In genomic region chr21:5111197-5111596, GRCh38 we compare ENCODE assay signal across 7 cellular contexts.
A peak's percentile ranks its signal among the peaks of the same experiment; 100 is the strongest.
DNase-seq lines count a peak whose midpoint lies in the region; ATAC-seq and TF ChIP-seq lines count a peak whose summit lies in the region.
"Not testable (repeated sequence)": the region's sequence is repeated elsewhere in the genome, so short reads cannot be mapped to it uniquely, and the experiment has no call there.

No MANE protein-coding gene starts in this region.

- H3K27me3 Mint-ChIP-seq in activated CD4-positive, alpha-beta T cell treated with anti-CD3 and anti-CD28 coated beads, Interleukin-2, amount 10 ng/mL, durations not matched to agents 24 days and 14 days; chondrocyte (ENCODE audit: low read depth): not testable (repeated sequence)

- not testable (repeated sequence) for TF ChIP-seq CTCF in chondrocyte (IDR thresholded peaks at IDR 0.05); left lung (IDR thresholded peaks at IDR 0.05); gastrocnemius medialis (IDR thresholded peaks at IDR 0.05 in 4 of 5, conservative IDR thresholded peaks at IDR 0.05 in 1 of 5)

- H3K4me3 Mint-ChIP-seq in activated CD4-positive, alpha-beta T cell treated with anti-CD3 and anti-CD28 coated beads, Interleukin-2, amount 10 ng/mL, durations not matched to agents 24 days and 14 days; chondrocyte (ENCODE audit: unreplicated experiment): not testable (repeated sequence)

- H3K4me1 Mint-ChIP-seq in activated CD4-positive, alpha-beta T cell treated with anti-CD3 and anti-CD28 coated beads, Interleukin-2, amount 10 ng/mL, durations not matched to agents 24 days and 14 days; chondrocyte (ENCODE audit: low read depth): not testable (repeated sequence)

- intact Hi-C loops in activated CD4-positive, alpha-beta T cell treated with anti-CD3 and anti-CD28 coated beads, Interleukin-2, amount 10 ng/mL, durations not matched to agents 24 days and 14 days (cut with micrococcal nuclease); cardiac septum (cut with DNase I); left lung (cut with DNase I); posterior vena cava (cut with DNase I); gastrocnemius medialis (cut with DNase I; ENCODE audit: low total_unique reads); aorta (cut with DNase I): not testable (repeated sequence)

- not testable (repeated sequence) for H3K4me1 ChIP-seq in left lung; gastrocnemius medialis; aorta (ENCODE audit: control insufficient read depth in 1 of 2, insufficient read depth in 2 of 2, low read length in 2 of 2)

- WGBS in aorta, 2 donors: 94 to 96% methylated on average over 5 to 7 of the region's 10 CpGs

- not testable (repeated sequence) for H3K27me3 ChIP-seq in left lung; gastrocnemius medialis; aorta (ENCODE audit: control insufficient read depth in 1 of 2, insufficient read depth in 2 of 2, low read length in 1 of 2)

- in situ Hi-C loops in gastrocnemius medialis (cut with MboI; ENCODE audit: low sequenced_read_pairs in 4 of 4): not testable (repeated sequence)

- not testable (repeated sequence) for H3K36me3 Mint-ChIP-seq in activated CD4-positive, alpha-beta T cell treated with anti-CD3 and anti-CD28 coated beads, Interleukin-2, amount 10 ng/mL, durations not matched to agents 24 days and 14 days (ENCODE audit: low read depth); chondrocyte (ENCODE audit: low read depth)

- H3K27ac Mint-ChIP-seq in activated CD4-positive, alpha-beta T cell treated with anti-CD3 and anti-CD28 coated beads, Interleukin-2, amount 10 ng/mL, durations not matched to agents 24 days and 14 days; chondrocyte (ENCODE audit: unreplicated experiment): not testable (repeated sequence)

- not testable (repeated sequence) for H3K36me3 ChIP-seq in left lung; gastrocnemius medialis; aorta (ENCODE audit: control insufficient read depth in 1 of 2, insufficient read depth in 2 of 2, low read length in 1 of 2)

- not testable (repeated sequence) for ATAC-seq in left lung; aorta (ENCODE audit: low FRiP score)
- peak; percentile 60 to 66 for ATAC-seq in gastrocnemius medialis

- H3K9me3 Mint-ChIP-seq in activated CD4-positive, alpha-beta T cell treated with anti-CD3 and anti-CD28 coated beads, Interleukin-2, amount 10 ng/mL, durations not matched to agents 24 days and 14 days; chondrocyte (ENCODE audit: low read depth): not testable (repeated sequence)

- not testable (repeated sequence) for H3K27ac ChIP-seq in left lung; aorta (ENCODE audit: low read depth in 1 of 2, low read length in 2 of 2)
- peak overlapping the region in 3 of 4 donors; percentile 48 to 74 (median 54) for H3K27ac ChIP-seq in gastrocnemius medialis

- H3K9me3 ChIP-seq in left lung; gastrocnemius medialis; aorta (ENCODE audit: control insufficient read depth, low read length): not testable (repeated sequence)

- TF ChIP-seq POLR2A in gastrocnemius medialis (IDR thresholded peaks at IDR 0.05): not testable (repeated sequence)

- not testable (repeated sequence) for H3K4me3 ChIP-seq in left lung; gastrocnemius medialis; aorta (ENCODE audit: low read length in 2 of 2)

- DNase-seq in activated CD4-positive, alpha-beta T cell treated with anti-CD3 and anti-CD28 coated beads, Interleukin-2, amount 10 ng/mL, durations not matched to agents 24 days and 14 days: peak; percentile 46
- DNase-seq in chondrocyte (ENCODE audit: low spot score): peak; percentile 65
- DNase-seq in cardiac septum (ENCODE audit: low spot score): peak; percentile 72
- peak; percentile 21 to 28 for DNase-seq in left lung
- DNase-seq in posterior vena cava (ENCODE audit: low spot score): peak; percentile 68
- peak in 1 of 2 donors; percentile 14 for DNase-seq in gastrocnemius medialis
- peak; percentile 31 to 47 for DNase-seq in aorta
